In the genomic region with DNA sequence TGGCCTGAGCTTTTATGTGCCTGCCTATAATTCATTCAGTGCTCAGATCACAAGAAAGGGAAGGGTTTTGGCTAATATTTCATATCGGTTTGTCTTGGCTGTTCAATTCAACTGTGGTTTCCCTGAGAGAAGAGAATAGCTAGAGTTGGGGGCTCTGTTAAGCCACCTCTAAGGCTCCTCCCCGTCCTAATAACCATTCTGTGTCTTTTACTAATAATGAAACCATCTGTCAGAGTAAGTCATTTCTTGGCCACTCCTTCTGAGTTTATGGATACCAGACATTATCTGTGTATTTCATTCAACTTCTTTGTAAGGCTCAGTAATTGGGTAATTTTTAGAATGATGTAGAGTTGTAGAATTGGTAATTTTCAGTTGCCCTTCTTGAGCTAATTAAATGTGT, we compare ENCODE assay signal across 14 cellular contexts.
DNase-seq lines count a peak whose midpoint lies in the region; ATAC-seq lines count a peak whose summit lies in the region.
"Had no signal": no experiment of that assay in that cellular context is flagged by ENCODE, and none has a peak within 500 bp of the region (broad histone marks: within the 10 kb centered on the region; RNA-seq: fewer than 3 reads in every experiment).

No MANE protein-coding gene starts in this region.

- no peak overlapping the region for H3K4me3 ChIP-seq in subcutaneous abdominal adipose tissue (ENCODE audit: low read depth in 1 of 5, low read length in 5 of 5)
- H3K4me3 ChIP-seq: colonic mucosa, tibial artery had no signal

- H3K27me3 ChIP-seq in subcutaneous abdominal adipose tissue (ENCODE audit: control insufficient read depth in 5 of 5, insufficient read depth in 4 of 5, low read length in 5 of 5): no peaks in the 10 kb centered on the region
- H3K27me3 ChIP-seq: colonic mucosa, tibial artery had no signal

- H3K9ac ChIP-seq in subcutaneous abdominal adipose tissue (ENCODE audit: low read length in 5 of 5): peak overlapping the region in 2 of 5 donors; percentile 20 to 55

- peak overlapping the region; percentile 82 for H3K27ac ChIP-seq in subcutaneous abdominal adipose tissue (ENCODE audit: low read depth, low read length)
- H3K27ac ChIP-seq: colonic mucosa, tibial artery had no signal

- peak; percentile 57 for ATAC-seq in GM21786 (IDR thresholded peaks at IDR 0.05; ENCODE audit: unreplicated experiment)
- peak; percentile 66 for ATAC-seq in HG03432 (IDR thresholded peaks at IDR 0.05; ENCODE audit: unreplicated experiment)
- ATAC-seq: T-cell had no signal

- H3K27me3 Mint-ChIP-seq in activated T-cell treated with anti-CD3 and anti-CD28 coated beads, Interleukin-2, amount 50 U/mL, for 24 hours: no peaks in the 10 kb centered on the region
- H3K27me3 Mint-ChIP-seq: T-cell had no signal

- H3K36me3 ChIP-seq in subcutaneous abdominal adipose tissue (ENCODE audit: control insufficient read depth in 5 of 5, insufficient read depth in 5 of 5, low read length in 5 of 5): peaks cover 0 to 5% (median 0%) of the 10 kb centered on the region in 5 donors
- H3K36me3 ChIP-seq: colonic mucosa, tibial artery had no signal

- peaks cover 23 to 85% (median 72%) of the 10 kb centered on the region in 5 donors for H3K4me1 ChIP-seq in subcutaneous abdominal adipose tissue (ENCODE audit: control insufficient read depth in 5 of 5, insufficient read depth in 5 of 5, low read length in 5 of 5)
- H3K4me1 ChIP-seq: colonic mucosa had no signal

- no peaks in the 10 kb centered on the region for H3K9me3 Mint-ChIP-seq in activated T-cell treated with anti-CD3 and anti-CD28 coated beads, Interleukin-2, amount 50 U/mL, for 24 hours
- H3K9me3 Mint-ChIP-seq: T-cell had no signal

- peaks cover 62% of the 10 kb centered on the region for H3K4me1 Mint-ChIP-seq in activated T-cell treated with anti-CD3 and anti-CD28 coated beads, Interleukin-2, amount 50 U/mL, for 24 hours (ENCODE audit: low read depth)

- H3K4me3 Mint-ChIP-seq in activated T-cell treated with anti-CD3 and anti-CD28 coated beads, Interleukin-2, amount 50 U/mL, for 24 hours: no peak overlapping the region
- H3K4me3 Mint-ChIP-seq: T-cell had no signal

- H3K36me3 Mint-ChIP-seq in activated T-cell treated with anti-CD3 and anti-CD28 coated beads, Interleukin-2, amount 50 U/mL, for 24 hours (ENCODE audit: low read depth): peaks cover 86% of the 10 kb centered on the region

- peak overlapping the region; percentile 27 for H3K27ac Mint-ChIP-seq in activated T-cell treated with anti-CD3 and anti-CD28 coated beads, Interleukin-2, amount 50 U/mL, for 24 hours
- H3K27ac Mint-ChIP-seq: T-cell had no signal

- no peaks in the 10 kb centered on the region for H3K9me3 ChIP-seq in subcutaneous abdominal adipose tissue (ENCODE audit: control insufficient read depth in 5 of 5, low read length in 5 of 5)
- H3K9me3 ChIP-seq: colonic mucosa, tibial artery had no signal

- no peak for DNase-seq in activated T-cell treated with anti-CD3 and anti-CD28 coated beads, Interleukin-2, amount 50 U/mL, for 24 hours
- DNase-seq in activated T-cell treated with anti-CD3 and anti-CD28 coated beads for 4 hours: no peak
- DNase-seq in NCI-H524 treated with DMSO at 0.1 percent for 48 hours (lab: John Stamatoyannopoulos, UW): no peak
- no peak for DNase-seq in NCI-H2171 (lab: John Stamatoyannopoulos, UW)
- no peak for DNase-seq in NCI-H1092 treated with DMSO at 0.1 percent for 48 hours (lab: John Stamatoyannopoulos, UW)
- DNase-seq: colonic mucosa, GDM1, hypothalamus, NCI-H2227 treated with DMSO at 0.1 percent for 48 hours, T-cell, tibial artery had no signal
